In the genomic region with DNA sequence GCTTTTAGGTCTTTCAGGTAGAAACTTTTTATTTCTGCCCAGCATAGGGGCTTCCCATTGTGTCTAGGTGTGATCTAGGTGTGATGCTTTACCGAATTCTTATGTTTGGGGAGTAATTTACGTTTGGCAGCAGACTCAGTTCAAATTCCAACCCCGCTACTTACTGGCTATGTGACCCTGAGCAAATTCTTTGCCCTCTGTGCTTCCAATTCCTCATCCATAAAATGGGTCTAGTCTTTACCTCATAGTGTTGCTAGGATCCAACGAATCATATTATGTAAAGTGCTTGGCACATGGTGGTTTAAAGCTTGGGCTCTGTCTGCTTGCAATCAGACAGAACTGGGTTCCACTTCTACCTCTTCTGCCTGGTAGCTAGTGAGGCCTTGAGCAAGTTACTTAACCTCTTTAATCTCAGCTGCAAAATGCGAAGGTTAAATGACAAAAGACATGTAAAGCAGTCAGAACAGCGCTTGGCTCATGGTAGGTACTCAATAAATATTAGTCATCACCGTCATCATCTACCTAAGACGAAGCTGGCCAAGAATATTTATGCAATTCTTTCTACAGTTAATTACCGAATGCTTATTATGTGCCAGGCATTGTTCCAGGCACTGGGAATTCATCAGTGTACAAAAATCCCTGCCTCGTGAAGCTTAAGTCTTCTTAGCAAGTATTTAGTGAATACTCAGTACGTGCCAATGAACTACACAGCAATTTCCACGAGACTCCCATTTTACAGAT, we compare ENCODE assay signal across 8 cellular contexts. TPM values are rescaled to one million over a fixed set of nuclear protein-coding genes. Genes with fewer than 3 reads are reported as not detected.
DNase-seq lines count a peak whose midpoint lies in the region; ATAC-seq, FAIRE-seq and TF ChIP-seq lines count a peak whose summit lies in the region.

No MANE protein-coding gene starts in this region.

- ATAC-seq in GM21515 (IDR thresholded peaks at IDR 0.05; ENCODE audit: unreplicated experiment): no peak

- DNase-seq in GM12865 (ENCODE audit: low read depth): no peak
- peak; percentile 21 for DNase-seq in fibroblast of the aortic adventitia (ENCODE audit: low read depth)
- peak; percentile 84 for DNase-seq in retinal pigment epithelial cell (ENCODE audit: low read depth)
- no peak for DNase-seq in SKM-1 (lab: John Stamatoyannopoulos, UW; ENCODE audit: unreplicated experiment)
- DNase-seq in H54 (ENCODE audit: insufficient read length, low spot score): no peak
- DNase-seq in GM13976 (ENCODE audit: low spot score): no peak

- in situ Hi-C loops in GM13976 (cut with MboI; ENCODE audit: low sequenced_read_pairs, unreplicated experiment): no loop called here

- H4K20me1 ChIP-seq in SU-DHL-6 (ENCODE audit: low read depth, low read length): no peaks in the 10 kb centered on the region

- H3K27ac ChIP-seq in SU-DHL-6 (ENCODE audit: low read depth, low read length): no peak overlapping the region

- H3K9me2 ChIP-seq in SU-DHL-6 (replicated peaks; ENCODE audit: insufficient read depth, low read length): no peaks in the 10 kb centered on the region

- TF ChIP-seq CTCF in GM12865 (IDR thresholded peaks at IDR 0.05; ENCODE audit: insufficient read depth, low read depth, low read length, missing control alignments): no peak
- TF ChIP-seq CTCF in SU-DHL-6 (IDR thresholded peaks at IDR 0.05; ENCODE audit: insufficient read depth, low read length, poor library complexity, severe bottlenecking): no peak
- no peak for TF ChIP-seq CTCF in fibroblast of the aortic adventitia (IDR thresholded peaks at IDR 0.05; ENCODE audit: insufficient read depth, low read length)
- no peak for TF ChIP-seq CTCF in retinal pigment epithelial cell (conservative IDR thresholded peaks at IDR 0.05; ENCODE audit: low read depth, low read length)
- no peak for TF ChIP-seq CTCF in GM13976 (IDR thresholded peaks at IDR 0.05; ENCODE audit: borderline replicate concordance, control extremely low read depth, extremely low read depth, insufficient read depth, missing control alignments)

- H3K4me3 ChIP-seq in GM12865 (ENCODE audit: low read depth, low read length) (peak overlapping the region; percentile 91), SU-DHL-6 (ENCODE audit: insufficient read depth, low read length, poor library complexity, severe bottlenecking) (peak overlapping the region; percentile 95), fibroblast of the aortic adventitia (ENCODE audit: low read depth, low read length) (peak overlapping the region; percentile 90), retinal pigment epithelial cell (ENCODE audit: low read length) (peak overlapping the region; percentile 78)

- no peak for FAIRE-seq in H54 (lab: Jason Lieb, UNC)

- no peaks in the 10 kb centered on the region for H3K9me3 ChIP-seq in SU-DHL-6 (ENCODE audit: insufficient read depth, low read length)

- H3K27me3 ChIP-seq in SU-DHL-6 (ENCODE audit: low read length): no peaks in the 10 kb centered on the region

- H3K79me2 ChIP-seq in SU-DHL-6 (ENCODE audit: insufficient read depth, low read length): peaks cover 47% of the 10 kb centered on the region

- peak overlapping the region; percentile 89 for H3K9ac ChIP-seq in SU-DHL-6 (ENCODE audit: low read length)

- peak overlapping the region; percentile 98 for H2AFZ ChIP-seq in SU-DHL-6 (ENCODE audit: low read depth, low read length, severe bottlenecking)

- no peaks in the 10 kb centered on the region for H3K36me3 ChIP-seq in SU-DHL-6 (ENCODE audit: low read length)

- H3F3A ChIP-seq in SU-DHL-6 (ENCODE audit: insufficient read depth): no peaks in the 10 kb centered on the region

- peak overlapping the region; percentile 84 for H3K4me2 ChIP-seq in SU-DHL-6 (ENCODE audit: low read depth, low read length, poor library complexity, severe bottlenecking)

- no peak for TF ChIP-seq POLR2A in H54 (IDR thresholded peaks at IDR 0.05; ENCODE audit: low read depth, low read length)

RNA-seq across cellular contexts. Expression of gene NSFL1C, which starts 1.0 kb away (rescaled TPM):
- total RNA-seq in fibroblast of the aortic adventitia (ENCODE audit: low replicate concordance): 24.1 and 26.9 TPM in 2 replicates

RNA-seq across cellular contexts. Expression of gene SIRPB2, which starts 25.6 kb away (rescaled TPM):
- total RNA-seq in fibroblast of the aortic adventitia (ENCODE audit: low replicate concordance): not detected in 2 replicates

Comparison
In these comparisons a context has a peak if more than half of its experiments do, and no peak if none do; other contexts are left out.
1. DNase-seq: peak in fibroblast of the aortic adventitia (single experiment) and retinal pigment epithelial cell (single experiment); none in GM12865 (single experiment), SKM-1 (single experiment), H54 (single experiment) and GM13976 (single experiment).
2. Peak in every context shown above with its lines, with median percentiles within 50 percentile points of each other: H3K4me3 ChIP-seq.